Comparison of ENCODE assay signal across 17 cellular contexts in genomic region chr22:20086101-20086599, GRCh38.
"Had no signal": no experiment of that assay in that cellular context is flagged by ENCODE, and none has a peak within 500 bp of the region (broad histone marks: within the 10 kb centered on the region; RNA-seq: fewer than 3 reads in every experiment).

No MANE protein-coding gene starts in this region.

- H3K4me3 Mint-ChIP-seq: activated CD4-positive, alpha-beta memory T cell treated with anti-CD3 and anti-CD28 coated beads, Interleukin-2, amount 10 ng/mL, durations not matched to agents 7 days and 5 days; activated naive CD8-positive, alpha-beta T cell treated with anti-CD3 and anti-CD28 coated beads for 36 hours; activated T-cell treated with anti-CD3 and anti-CD28 coated beads, Interleukin-2, amount 50 U/mL, for 4 hours; dendritic cell treated with granulocyte-macrophage colony-stimulating factor and Interleukin-4, amounts not matched to agents 40 ng/mL and 50 ng/mL, for 4 days had no signal

- H3K27me3 Mint-ChIP-seq: activated CD4-positive, alpha-beta memory T cell treated with anti-CD3 and anti-CD28 coated beads, Interleukin-2, amount 10 ng/mL, durations not matched to agents 7 days and 5 days; activated naive CD8-positive, alpha-beta T cell treated with anti-CD3 and anti-CD28 coated beads for 36 hours; dendritic cell treated with granulocyte-macrophage colony-stimulating factor and Interleukin-4, amounts not matched to agents 40 ng/mL and 50 ng/mL, for 4 days; naive thymus-derived CD8-positive, alpha-beta T cell had no signal

- H3K27me3 ChIP-seq: brain microvascular endothelial cell, gastrocnemius medialis, heart left ventricle, tibial artery had no signal

- H3K9me3 ChIP-seq: gastrocnemius medialis, heart left ventricle, tibial artery had no signal

- DNase-seq: activated CD4-positive, alpha-beta memory T cell treated with anti-CD3 and anti-CD28 coated beads, Interleukin-2, amount 10 ng/mL, durations not matched to agents 7 days and 5 days; activated naive CD8-positive, alpha-beta T cell treated with anti-CD3 and anti-CD28 coated beads for 36 hours; activated T-cell treated with anti-CD3 and anti-CD28 coated beads, Interleukin-2, amount 50 U/mL, for 4 hours; amygdala; brain microvascular endothelial cell; cerebellar nuclear complex; erythroblast; gastrocnemius medialis; immature natural killer cell; naive thymus-derived CD8-positive, alpha-beta T cell; stimulated activated CD4-positive, alpha-beta T cell treated with anti-CD3 and anti-CD28 coated beads, Interleukin-2, amount 100 ng/mL, for 24 hours; T-helper 1 cell had no signal

- H3K9me3 Mint-ChIP-seq: activated CD4-positive, alpha-beta memory T cell treated with anti-CD3 and anti-CD28 coated beads, Interleukin-2, amount 10 ng/mL, durations not matched to agents 7 days and 5 days; activated naive CD8-positive, alpha-beta T cell treated with anti-CD3 and anti-CD28 coated beads for 36 hours; activated T-cell treated with anti-CD3 and anti-CD28 coated beads, Interleukin-2, amount 50 U/mL, for 4 hours; dendritic cell treated with granulocyte-macrophage colony-stimulating factor and Interleukin-4, amounts not matched to agents 40 ng/mL and 50 ng/mL, for 4 days; immature natural killer cell; naive thymus-derived CD8-positive, alpha-beta T cell had no signal

- H3K27ac Mint-ChIP-seq: activated CD4-positive, alpha-beta memory T cell treated with anti-CD3 and anti-CD28 coated beads, Interleukin-2, amount 10 ng/mL, durations not matched to agents 7 days and 5 days; activated naive CD8-positive, alpha-beta T cell treated with anti-CD3 and anti-CD28 coated beads for 36 hours; dendritic cell treated with granulocyte-macrophage colony-stimulating factor and Interleukin-4, amounts not matched to agents 40 ng/mL and 50 ng/mL, for 4 days had no signal

- H3K27ac ChIP-seq: brain microvascular endothelial cell, heart left ventricle, tibial artery had no signal

- ATAC-seq: activated T-cell treated with anti-CD3 and anti-CD28 coated beads, Interleukin-2, amount 50 U/mL, for 4 hours; gastrocnemius medialis; heart left ventricle; naive thymus-derived CD8-positive, alpha-beta T cell; sciatic nerve; SK-N-SH treated with all-trans-retinoic acid at 6 μM for 48 hours had no signal

- H3K4me3 ChIP-seq: gastrocnemius medialis, heart left ventricle, tibial artery had no signal
